Comparison of ENCODE assay signal across 17 cellular contexts in genomic region chr7:158672975-158673374, GRCh38. TPM values are rescaled to one million over a fixed set of nuclear protein-coding genes. Genes with fewer than 3 reads are reported as not detected.
A peak's percentile ranks its signal among the peaks of the same experiment; 100 is the strongest.
DNase-seq lines count a peak whose midpoint lies in the region; ATAC-seq and TF ChIP-seq lines count a peak whose summit lies in the region.
"Had no signal": no experiment of that assay in that cellular context is flagged by ENCODE, and none has a peak within 500 bp of the region (broad histone marks: within the 10 kb centered on the region; RNA-seq: fewer than 3 reads in every experiment).

No MANE protein-coding gene starts in this region.

- no peak overlapping the region for H4K91ac ChIP-seq in H9 (ENCODE audit: insufficient read length, low read depth, low read length)

- no peak overlapping the region for H2BK15ac ChIP-seq in H9 (ENCODE audit: low read depth, low read length)

- H3K4me3 Mint-ChIP-seq in H9 (no peak overlapping the region), T-helper 17 cell (no peak overlapping the region)
- H3K4me3 Mint-ChIP-seq: naive B cell had no signal

- no peaks in the 10 kb centered on the region for H3K9me3 Mint-ChIP-seq in H9
- H3K9me3 Mint-ChIP-seq: naive B cell had no signal

- peak overlapping the region in 2 of 3 experiments; percentile 11 to 68; a peak in 3 of 7 replicates for H3K27ac Mint-ChIP-seq in H9
- H3K27ac Mint-ChIP-seq in T-helper 17 cell, result peak overlapping the region; percentile 30

- H3K27ac ChIP-seq in ACC112 (ENCODE audit: low read depth, low read length), result peak overlapping the region; percentile 35
- no peak overlapping the region for H3K27ac ChIP-seq in H9 (ENCODE audit: insufficient read length, low read depth, low read length)
- H3K27ac ChIP-seq in fibroblast of lung (ENCODE audit: insufficient read depth, low read length), result no peak overlapping the region
- H3K27ac ChIP-seq: BLaER1, cardiac muscle cell, left lung had no signal

- ATAC-seq in T-helper 17 cell, result no peak
- ATAC-seq in GM21528 (IDR thresholded peaks at IDR 0.05; ENCODE audit: low FRiP score, unreplicated experiment), result no peak
- ATAC-seq: left lung had no signal

- TF ChIP-seq CTCF in H9 (conservative IDR thresholded peaks at IDR 0.05) (no peak), fibroblast of lung (conservative IDR thresholded peaks at IDR 0.05 in 1 of 2, IDR thresholded peaks at IDR 0.05 in 1 of 2; ENCODE audit: low read depth in 1 of 2, low read length in 2 of 2) (no peak)

- H3K36me3 ChIP-seq in ACC112 (ENCODE audit: insufficient read depth, low read length), result peaks cover 21% of the 10 kb centered on the region; the same call in 1 of the 2 replicates
- peaks cover 14% of the 10 kb centered on the region for H3K36me3 ChIP-seq in fibroblast of lung (ENCODE audit: control insufficient read depth, insufficient read depth, low read length)
- H3K36me3 ChIP-seq: cardiac muscle cell had no signal

- H3K4me1 Mint-ChIP-seq in H9 (no peaks in the 10 kb centered on the region), T-helper 17 cell (peaks cover 17% of the 10 kb centered on the region)
- H3K4me1 Mint-ChIP-seq: naive B cell had no signal

- no peak overlapping the region for H2AK5ac ChIP-seq in H9 (ENCODE audit: insufficient read length, low read length)

- H2BK5ac ChIP-seq in H9 (ENCODE audit: insufficient read length, low read length), result no peak overlapping the region

- H3K27me3 Mint-ChIP-seq in H9 (ENCODE audit: low read depth), result no peaks in the 10 kb centered on the region
- no peaks in the 10 kb centered on the region for H3K27me3 Mint-ChIP-seq in T-helper 17 cell
- H3K27me3 Mint-ChIP-seq: naive B cell had no signal

- H3K9me3 ChIP-seq in H9 (ENCODE audit: control insufficient read depth, low read depth, low read length) (no peaks in the 10 kb centered on the region), T-helper 17 cell (ENCODE audit: control insufficient read depth, low read length, poor library complexity, severe bottlenecking) (no peaks in the 10 kb centered on the region), fibroblast of lung (ENCODE audit: control insufficient read depth, insufficient read depth, low read depth, low read length) (no peaks in the 10 kb centered on the region)
- H3K9me3 ChIP-seq: BLaER1, left lung had no signal

- no peak overlapping the region for H4K8ac ChIP-seq in H9 (replicated peaks; ENCODE audit: insufficient read length, low read depth, low read length)

- no peaks in the 10 kb centered on the region for H3K79me1 ChIP-seq in H9 (ENCODE audit: insufficient read depth, low read depth, low read length, poor library complexity, severe bottlenecking)

- H2BK20ac ChIP-seq in H9 (ENCODE audit: low read depth, low read length, poor library complexity, severe bottlenecking), result no peak overlapping the region

- WGBS in H9 (ENCODE audit: extremely low coverage, insufficient read length, low lambda C conversion rate), result no CpG with 5 or more reads among the region's 4 CpGs

- no peak overlapping the region for H3K14ac ChIP-seq in H9 (ENCODE audit: insufficient read depth, low read length)

- H3K4me3 ChIP-seq in ACC112 (ENCODE audit: low read depth, low read length), result no peak overlapping the region
- no peak overlapping the region for H3K4me3 ChIP-seq in fibroblast of lung (replicated peaks in 1 of 4; ENCODE audit: control extremely low read depth in 1 of 4, insufficient read depth in 1 of 4, low read depth in 3 of 4, low read length in 4 of 4)
- H3K4me3 ChIP-seq: BLaER1, cardiac muscle cell, left lung had no signal

- no peak overlapping the region for H3K56ac ChIP-seq in H9 (ENCODE audit: insufficient read length, low read depth, low read length)

- H2BK120ac ChIP-seq in H9 (ENCODE audit: low read depth, low read length, poor library complexity, severe bottlenecking), result no peak overlapping the region

- no peak overlapping the region for H3K18ac ChIP-seq in H9 (ENCODE audit: insufficient read length, low read depth, low read length)

- H3K36me3 Mint-ChIP-seq in H9 (ENCODE audit: insufficient read depth in 1 of 3, low read depth in 3 of 3) (peaks cover 29 to 80% (median 76%) of the 10 kb centered on the region in 3 experiments), T-helper 17 cell (ENCODE audit: low read depth) (peaks cover 18% of the 10 kb centered on the region)

- H3K4ac ChIP-seq in H9 (ENCODE audit: low read depth, low read length), result no peak overlapping the region

- H3K9ac ChIP-seq in H9 (ENCODE audit: extremely low read depth, insufficient read length, low read length) (no peak overlapping the region), fibroblast of lung (ENCODE audit: insufficient read depth, low read length) (no peak overlapping the region)
- H3K9ac ChIP-seq: BLaER1 had no signal

- H3T11ph ChIP-seq in H9 (ENCODE audit: low read length), result no peak overlapping the region

- H3K27me3 ChIP-seq in ACC112 (ENCODE audit: insufficient read depth, low read length) (no peaks in the 10 kb centered on the region), H9 (ENCODE audit: insufficient read depth, low read length) (no peaks in the 10 kb centered on the region), fibroblast of lung (ENCODE audit: control insufficient read depth, insufficient read depth, low read length) (no peaks in the 10 kb centered on the region)
- H3K27me3 ChIP-seq: BLaER1, cardiac muscle cell, left lung had no signal

- DNase-seq in H9, result no peak
- no peak for DNase-seq in T-helper 17 cell
- DNase-seq in fibroblast of lung (ENCODE audit: low read depth in 2 of 2), result peak; percentile 24 to 40
- no peak for DNase-seq in cardiac septum (ENCODE audit: low spot score)
- DNase-seq in NCI-H345 (lab: John Stamatoyannopoulos, UW), result no peak
- no peak for DNase-seq in NCI-H446 treated with DMSO at 0.1 percent for 48 hours (lab: John Stamatoyannopoulos, UW)
- DNase-seq: activated naive CD4-positive, alpha-beta T cell; hippocampal formation; left lung; naive B cell; NCI-H146; NCI-H524; RPMI8226 had no signal

- no peaks in the 10 kb centered on the region for H3K23me2 ChIP-seq in H9 (ENCODE audit: insufficient read length, low read depth, low read length, poor library complexity, severe bottlenecking)

- no peak overlapping the region for H2BK12ac ChIP-seq in H9 (ENCODE audit: insufficient read length, low read depth, low read length)

- H4K20me1 ChIP-seq in H9 (ENCODE audit: control insufficient read depth, insufficient read depth, insufficient read length), result no peaks in the 10 kb centered on the region
- no peaks in the 10 kb centered on the region for H4K20me1 ChIP-seq in fibroblast of lung (ENCODE audit: control insufficient read depth, extremely low read depth, insufficient read depth, low read length)
- H4K20me1 ChIP-seq: BLaER1 had no signal

- H4K5ac ChIP-seq in H9 (ENCODE audit: insufficient read length, low read depth, low read length), result no peak overlapping the region

- intact Hi-C loops in cardiac septum (cut with DNase I), result no loop called here

- H3K4me2 ChIP-seq in H9 (ENCODE audit: insufficient read depth, insufficient read length, low read length) (no peak overlapping the region), fibroblast of lung (ENCODE audit: extremely low read depth, insufficient read depth, low read length) (no peak overlapping the region)
- H3K4me2 ChIP-seq: BLaER1 had no signal

- H3K79me2 ChIP-seq in ACC112 (ENCODE audit: control insufficient read depth, insufficient read depth, low read length, unreplicated experiment) (peaks cover 6% of the 10 kb centered on the region), H9 (ENCODE audit: insufficient read depth, low read length) (no peaks in the 10 kb centered on the region; the same call in 1 of the 2 replicates), fibroblast of lung (ENCODE audit: control insufficient read depth, insufficient read depth, low read length) (no peaks in the 10 kb centered on the region)

- H3K4me1 ChIP-seq in ACC112 (ENCODE audit: control insufficient read depth, insufficient read depth, low read length, unreplicated experiment), result peaks cover 26% of the 10 kb centered on the region
- H3K4me1 ChIP-seq in H9 (ENCODE audit: insufficient read depth, low read length), result no peaks in the 10 kb centered on the region
- no peaks in the 10 kb centered on the region for H3K4me1 ChIP-seq in fibroblast of lung (ENCODE audit: control insufficient read depth, extremely low read depth, insufficient read depth, low read length)
- H3K4me1 ChIP-seq: BLaER1, left lung had no signal

- no peak overlapping the region for H3K23ac ChIP-seq in H9 (ENCODE audit: insufficient read length, low read depth, low read length)

- H2AFZ ChIP-seq in ACC112 (ENCODE audit: low read length, unreplicated experiment), result no peak overlapping the region
- no peak overlapping the region for H2AFZ ChIP-seq in H9 (ENCODE audit: low read length)
- H2AFZ ChIP-seq in fibroblast of lung (ENCODE audit: low read length), result no peak overlapping the region

RNA-seq across cellular contexts. Expression of gene NCAPG2, which starts 31.6 kb away (rescaled TPM):
- 98.6 and 99.4 TPM in 2 replicates for total RNA-seq in H9 (2021)
- 10 to 100 TPM in 1 of 2 donors, 1 to 10 TPM in 1; 8.8 to 38.7 TPM for total RNA-seq in T-helper 17 cell
- total RNA-seq in fibroblast of lung, result 5.4 and 10.9 TPM in 2 replicates
- polyA plus RNA-seq in fibroblast of lung, result 18.7 and 38.9 TPM in 2 replicates
- 14.3 and 36.7 TPM in 2 replicates for polyA plus RNA-seq in fibroblast of lung (2012)
- polyA minus RNA-seq in fibroblast of lung (ENCODE audit: low replicate concordance), result 15.2 and 34.1 TPM in 2 replicates
- total RNA-seq in cardiac septum, result 3.6 TPM

Comparison
In these comparisons a context has a peak if more than half of its experiments do, and no peak if none do; other contexts are left out.
1. DNase-seq: peak in fibroblast of lung (2 of 2); none in H9 (single experiment), T-helper 17 cell (0 of 3), cardiac septum (single experiment), NCI-H345 (single experiment) and NCI-H446 treated with DMSO at 0.1 percent for 48 hours (single experiment).